ENCODE assay signal across 26 cellular contexts in genomic region chrX:421646-422325, GRCh38.
"Had no signal": no experiment of that assay in that cellular context is flagged by ENCODE, and none has a peak within 500 bp of the region (broad histone marks: within the 10 kb centered on the region; RNA-seq: fewer than 3 reads in every experiment).

No MANE protein-coding gene starts in this region.

- H3K4me1 ChIP-seq: esophagus squamous epithelium, gastroesophageal sphincter, heart left ventricle, prostate gland, spleen, tibial artery had no signal

- H3K27ac ChIP-seq: coronary artery, esophagus squamous epithelium, gastroesophageal sphincter, heart left ventricle, neutrophil, ovary, prostate gland, spleen, tibial artery had no signal

- H3K27ac Mint-ChIP-seq: activated B cell treated with CpG ODN at 0.5 μM for 24 hours; activated naive CD4-positive, alpha-beta T cell treated with anti-CD3 and anti-CD28 coated beads, Interleukin-2, amount 10 ng/mL, durations not matched to agents 7 days and 5 days; activated T-cell treated with anti-CD3 and anti-CD28 coated beads, Interleukin-2, amount 50 U/mL, for 72 hours; endodermal cell; naive thymus-derived CD8-positive, alpha-beta T cell; stimulated activated naive CD8-positive, alpha-beta T cell treated with anti-CD3 and anti-CD28 coated beads, Interleukin-15, Interleukin-2, amounts not matched to agents 100 ng/mL and 50 ng/mL, for 24 hours; T-helper 17 cell had no signal

- H3K9me3 ChIP-seq: esophagus squamous epithelium, gastroesophageal sphincter, heart left ventricle, neutrophil, ovary, prostate gland, tibial artery had no signal

- H3K27me3 ChIP-seq: ovary had no signal

- H3K36me3 Mint-ChIP-seq: activated naive CD4-positive, alpha-beta T cell treated with anti-CD3 and anti-CD28 coated beads, Interleukin-2, amount 10 ng/mL, durations not matched to agents 7 days and 5 days had no signal

- ATAC-seq: activated T-cell treated with anti-CD3 and anti-CD28 coated beads, Interleukin-2, amount 50 U/mL, for 72 hours; gastroesophageal sphincter; heart left ventricle; left colon; naive thymus-derived CD8-positive, alpha-beta T cell; T-helper 17 cell had no signal

- H3K9me3 Mint-ChIP-seq: activated B cell treated with CpG ODN at 0.5 μM for 24 hours; activated naive CD4-positive, alpha-beta T cell treated with anti-CD3 and anti-CD28 coated beads, Interleukin-2, amount 10 ng/mL, durations not matched to agents 7 days and 5 days; activated T-cell treated with anti-CD3 and anti-CD28 coated beads, Interleukin-2, amount 50 U/mL, for 72 hours; stimulated activated naive CD8-positive, alpha-beta T cell treated with anti-CD3 and anti-CD28 coated beads, Interleukin-15, Interleukin-2, amounts not matched to agents 100 ng/mL and 50 ng/mL, for 24 hours had no signal

- H3K4me3 Mint-ChIP-seq: activated B cell treated with CpG ODN at 0.5 μM for 24 hours; activated naive CD4-positive, alpha-beta T cell treated with anti-CD3 and anti-CD28 coated beads, Interleukin-2, amount 10 ng/mL, durations not matched to agents 7 days and 5 days; activated T-cell treated with anti-CD3 and anti-CD28 coated beads, Interleukin-2, amount 50 U/mL, for 72 hours; endodermal cell; naive thymus-derived CD8-positive, alpha-beta T cell; stimulated activated naive CD8-positive, alpha-beta T cell treated with anti-CD3 and anti-CD28 coated beads, Interleukin-15, Interleukin-2, amounts not matched to agents 100 ng/mL and 50 ng/mL, for 24 hours; T-helper 17 cell had no signal

- H3K4me1 Mint-ChIP-seq: activated B cell treated with CpG ODN at 0.5 μM for 24 hours; activated naive CD4-positive, alpha-beta T cell treated with anti-CD3 and anti-CD28 coated beads, Interleukin-2, amount 10 ng/mL, durations not matched to agents 7 days and 5 days; endodermal cell; T-helper 17 cell had no signal

- H3K36me3 ChIP-seq: esophagus squamous epithelium, gastroesophageal sphincter, heart left ventricle, neutrophil, ovary, prostate gland, spleen, tibial artery had no signal

- DNase-seq: activated B cell treated with CpG ODN at 0.5 μM for 24 hours; activated CD4-positive, alpha-beta T cell treated with anti-CD3 and anti-CD28 coated beads for 4 hours; activated CD4-positive, alpha-beta T cell treated with anti-CD3 and anti-CD28 coated beads, Interleukin-2, amount 50 U/mL, for 48 hours; activated effector memory CD4-positive, alpha-beta T cell treated with anti-CD3 and anti-CD28 coated beads, Interleukin-2, amount 50 U/mL, for 16 hours; activated naive CD4-positive, alpha-beta T cell treated with anti-CD3 and anti-CD28 coated beads, Interleukin-2, amount 10 ng/mL, durations not matched to agents 7 days and 5 days; activated T-cell treated with anti-CD3 and anti-CD28 coated beads, Interleukin-2, amount 50 U/mL, for 72 hours; amygdala; endodermal cell; esophagus squamous epithelium; heart left ventricle; islet precursor cell; left colon; mammary epithelial cell; ovary; spleen; stimulated activated CD4-positive, alpha-beta T cell treated with anti-CD3 and anti-CD28 coated beads, Interleukin-4, amount 100 ng/mL, for 1 hour; SW 1271; T-helper 17 cell; tibial artery had no signal

- H3K4me3 ChIP-seq: coronary artery, esophagus squamous epithelium, gastroesophageal sphincter, heart left ventricle, ovary, prostate gland, spleen, tibial artery had no signal

- FAIRE-seq: bronchial epithelial cell had no signal

- H3K27me3 Mint-ChIP-seq: activated naive CD4-positive, alpha-beta T cell treated with anti-CD3 and anti-CD28 coated beads, Interleukin-2, amount 10 ng/mL, durations not matched to agents 7 days and 5 days had no signal
